In genomic region chr22:36151006-36151595, GRCh38 we compare ENCODE assay signal across 13 cellular contexts. TPM values are rescaled to one million over a fixed set of nuclear protein-coding genes. Genes with fewer than 3 reads are reported as not detected.
DNase-seq lines count a peak whose midpoint lies in the region; ATAC-seq, FAIRE-seq and TF ChIP-seq lines count a peak whose summit lies in the region.
"Had no signal": no experiment of that assay in that cellular context is flagged by ENCODE, and none has a peak within 500 bp of the region (broad histone marks: within the 10 kb centered on the region; RNA-seq: fewer than 3 reads in every experiment).

No MANE protein-coding gene starts in this region.

- H2AFZ ChIP-seq in endothelial cell of umbilical vein (ENCODE audit: low read depth, low read length) (no peak overlapping the region), mesenchymal stem cell (ENCODE audit: low read depth, low read length) (no peak overlapping the region)

- no peak overlapping the region for H2BK12ac ChIP-seq in mesenchymal stem cell (ENCODE audit: low read length in 2 of 2)

- no peak overlapping the region for H4K8ac ChIP-seq in mesenchymal stem cell (ENCODE audit: low read length)

- H3K9me1 ChIP-seq in endothelial cell of umbilical vein (replicated peaks; ENCODE audit: control insufficient read depth, extremely low read depth, insufficient read depth, low read length): no peaks in the 10 kb centered on the region

- dilution Hi-C loops in endothelial cell of umbilical vein (cut with MboI; ENCODE audit: extremely low pct_ligation_motif_present, low sequenced_read_pairs): no loop called here

- POLR2A ChIA-PET in endothelial cell of umbilical vein (lab: Charles Lee): no interaction called here

- TF ChIP-seq CTCF in endothelial cell of umbilical vein (IDR thresholded peaks at IDR 0.05; ENCODE audit: extremely low read depth in 1 of 2, insufficient read depth in 1 of 2, low read depth in 1 of 2, low read length in 2 of 2) (no peak), thyroid gland (IDR thresholded peaks at IDR 0.05) (no peak), D721Med (IDR thresholded peaks at IDR 0.05; ENCODE audit: insufficient read depth, missing control alignments) (no peak)

- CTCF ChIA-PET in endothelial cell of umbilical vein (lab: Charles Lee): interaction anchor here (0.9 to 1.4 kb wide), 6 partner anchors 23 to 335 kb away, joined by 3 to 4 read pairs (median 4); no protein-coding TSS in a partner anchor

- H3K36me3 ChIP-seq in endothelial cell of umbilical vein (ENCODE audit: control insufficient read depth in 2 of 2, extremely low read depth in 1 of 2, insufficient read depth in 2 of 2, low read length in 2 of 2) (peaks cover 0 to 6% of the 10 kb centered on the region in 2 experiments), mesenchymal stem cell (ENCODE audit: control insufficient read depth in 1 of 2, insufficient read depth in 2 of 2, low read depth in 1 of 2, low read length in 2 of 2) (peaks cover 4 to 16% of the 10 kb centered on the region in 2 experiments), thyroid gland (peaks cover 0 to 6% of the 10 kb centered on the region in 2 donors)

- DNase-seq in activated T-cell treated with anti-CD3 and anti-CD28 coated beads, Interleukin-2, amount 50 U/mL, for 72 hours: no peak
- no peak for DNase-seq in activated T-cell treated with anti-CD3 and anti-CD28 coated beads, Interleukin-2, amount 50 U/mL, for 4 hours
- peak; percentile 25 for DNase-seq in endothelial cell of umbilical vein (ENCODE audit: low read depth, low spot score)
- DNase-seq in mesenchymal stem cell: no peak
- DNase-seq in thyroid gland: no peak
- DNase-seq in D721Med (ENCODE audit: insufficient read length, low spot score): no peak
- DNase-seq in hippocampal formation (lab: John Stamatoyannopoulos, UW): no peak
- DNase-seq in stimulated activated naive CD4-positive, alpha-beta T cell (lab: John Stamatoyannopoulos, UW): no peak
- DNase-seq: NCI-H774 had no signal

- H3K36me3 Mint-ChIP-seq in activated T-cell treated with anti-CD3 and anti-CD28 coated beads, Interleukin-2, amount 50 U/mL, for 72 hours (ENCODE audit: insufficient read depth in 2 of 2): peaks cover 11 to 21% of the 10 kb centered on the region in 2 donors
- H3K36me3 Mint-ChIP-seq in activated T-cell treated with anti-CD3 and anti-CD28 coated beads, Interleukin-2, amount 50 U/mL, for 4 hours (ENCODE audit: insufficient read depth): peaks cover 32% of the 10 kb centered on the region

- H3K14ac ChIP-seq in mesenchymal stem cell (ENCODE audit: low read length in 2 of 2): no peak overlapping the region

- H3K27me3 ChIP-seq in endothelial cell of umbilical vein (ENCODE audit: control insufficient read depth in 2 of 2, insufficient read depth in 2 of 2, low read length in 2 of 2) (no peaks in the 10 kb centered on the region), mesenchymal stem cell (ENCODE audit: control insufficient read depth in 1 of 2, insufficient read depth in 1 of 2, low read length in 2 of 2) (no peaks in the 10 kb centered on the region), thyroid gland (no peaks in the 10 kb centered on the region)

- no TSS peak for BruUV-seq in endothelial cell of umbilical vein (replicated peaks; lab: Mats Ljungman, UMichigan)

- no peaks in the 10 kb centered on the region for H3K79me1 ChIP-seq in mesenchymal stem cell (replicated peaks; ENCODE audit: low read length, poor library complexity, severe bottlenecking)

- no peak for FAIRE-seq in endothelial cell of umbilical vein (lab: Jason Lieb, UNC)
- FAIRE-seq in D721Med (lab: Jason Lieb, UNC): no peak
- FAIRE-seq: colon, GM12892, urothelium cell line had no signal

- H2BK120ac ChIP-seq in mesenchymal stem cell (ENCODE audit: low read depth, low read length): no peak overlapping the region

- H4K20me1 ChIP-seq in endothelial cell of umbilical vein (replicated peaks; ENCODE audit: control insufficient read depth, extremely low read depth, insufficient read depth, low read length): no peaks in the 10 kb centered on the region

- H3K23ac ChIP-seq in mesenchymal stem cell (ENCODE audit: low read length in 2 of 2): no peak overlapping the region

- H2BK15ac ChIP-seq in mesenchymal stem cell (ENCODE audit: low read depth, poor library complexity, severe bottlenecking): no peak overlapping the region

- no peak overlapping the region for H2AK5ac ChIP-seq in mesenchymal stem cell (ENCODE audit: low read length, severe bottlenecking)

- H4K91ac ChIP-seq in mesenchymal stem cell (ENCODE audit: low read length): no peak overlapping the region

- H3K4me2 ChIP-seq in endothelial cell of umbilical vein (ENCODE audit: insufficient read depth, low read length): no peak overlapping the region
- H3K4me2 ChIP-seq in mesenchymal stem cell (ENCODE audit: low read length, poor library complexity, severe bottlenecking): no peak overlapping the region

- peak overlapping the region; percentile 68 for H3K27ac Mint-ChIP-seq in activated T-cell treated with anti-CD3 and anti-CD28 coated beads, Interleukin-2, amount 50 U/mL, for 72 hours
- H3K27ac Mint-ChIP-seq: H9 had no signal

- no peaks in the 10 kb centered on the region for H3K79me2 ChIP-seq in endothelial cell of umbilical vein (ENCODE audit: control insufficient read depth, insufficient read depth, low read length)

- H3K4me3 Mint-ChIP-seq in activated T-cell treated with anti-CD3 and anti-CD28 coated beads, Interleukin-2, amount 50 U/mL, for 72 hours: no peak overlapping the region
- H3K4me3 Mint-ChIP-seq in activated T-cell treated with anti-CD3 and anti-CD28 coated beads, Interleukin-2, amount 50 U/mL, for 4 hours: no peak overlapping the region
- H3K4me3 Mint-ChIP-seq: H9 had no signal

- H2BK5ac ChIP-seq in mesenchymal stem cell (ENCODE audit: low read depth, low read length, poor library complexity, severe bottlenecking): no peak overlapping the region

- no peak overlapping the region for H3K18ac ChIP-seq in mesenchymal stem cell (ENCODE audit: low read depth in 1 of 2, low read length in 2 of 2)

- TF ChIP-seq POLR2A in endothelial cell of umbilical vein (IDR thresholded peaks at IDR 0.05; ENCODE audit: low read depth, low read length) (no peak), thyroid gland (IDR thresholded peaks at IDR 0.05) (no peak)

- WGBS in mesenchymal stem cell: 88% methylated on average over 2 of the region's 3 CpGs
- whole genome bisulfite sequencing in thyroid gland, 2 donors: 68 to 71% methylated on average over 3 of the region's 3 CpGs

- no peaks in the 10 kb centered on the region for H3K9me3 ChIP-seq in endothelial cell of umbilical vein (replicated peaks; ENCODE audit: control insufficient read depth, insufficient read depth, low read length)
- H3K9me3 ChIP-seq in mesenchymal stem cell (ENCODE audit: control insufficient read depth, low read length): no peaks in the 10 kb centered on the region
- no peaks in the 10 kb centered on the region for H3K9me3 ChIP-seq in thyroid gland

- peaks cover 3% of the 10 kb centered on the region in 2 donors for H3K9me3 Mint-ChIP-seq in activated T-cell treated with anti-CD3 and anti-CD28 coated beads, Interleukin-2, amount 50 U/mL, for 72 hours
- no peaks in the 10 kb centered on the region for H3K9me3 Mint-ChIP-seq in activated T-cell treated with anti-CD3 and anti-CD28 coated beads, Interleukin-2, amount 50 U/mL, for 4 hours

- H3K4me1 ChIP-seq in endothelial cell of umbilical vein (ENCODE audit: control insufficient read depth, extremely low read depth, insufficient read depth, low read length): peaks cover 12% of the 10 kb centered on the region
- H3K4me1 ChIP-seq in mesenchymal stem cell (ENCODE audit: control insufficient read depth, insufficient read depth, low read depth, low read length): no peaks in the 10 kb centered on the region
- H3K4me1 ChIP-seq in thyroid gland: peaks cover 29 to 56% of the 10 kb centered on the region in 2 donors

- H3K27me3 Mint-ChIP-seq in activated T-cell treated with anti-CD3 and anti-CD28 coated beads, Interleukin-2, amount 50 U/mL, for 72 hours (ENCODE audit: low read depth): no peaks in the 10 kb centered on the region
- no peaks in the 10 kb centered on the region for H3K27me3 Mint-ChIP-seq in activated T-cell treated with anti-CD3 and anti-CD28 coated beads, Interleukin-2, amount 50 U/mL, for 4 hours (ENCODE audit: low read depth)

- ATAC-seq in activated T-cell treated with anti-CD3 and anti-CD28 coated beads, Interleukin-2, amount 50 U/mL, for 72 hours (replicated peaks in 1 of 2): no peak
- ATAC-seq in activated T-cell treated with anti-CD3 and anti-CD28 coated beads, Interleukin-2, amount 50 U/mL, for 4 hours: no peak

- peaks cover 65% of the 10 kb centered on the region for H3K4me1 Mint-ChIP-seq in activated T-cell treated with anti-CD3 and anti-CD28 coated beads, Interleukin-2, amount 50 U/mL, for 72 hours (ENCODE audit: low read depth)
- peaks cover 65% of the 10 kb centered on the region for H3K4me1 Mint-ChIP-seq in activated T-cell treated with anti-CD3 and anti-CD28 coated beads, Interleukin-2, amount 50 U/mL, for 4 hours (ENCODE audit: low read depth)

- no peak overlapping the region for H3K9ac ChIP-seq in endothelial cell of umbilical vein (replicated peaks; ENCODE audit: extremely low read depth, insufficient read depth, low read length)
- peak overlapping the region; percentile 37 for H3K9ac ChIP-seq in mesenchymal stem cell (ENCODE audit: low read length)

- H3K27ac ChIP-seq in endothelial cell of umbilical vein (ENCODE audit: insufficient read depth, low read depth, low read length): no peak overlapping the region
- no peak overlapping the region for H3K27ac ChIP-seq in mesenchymal stem cell (ENCODE audit: low read length, poor library complexity, severe bottlenecking)
- H3K27ac ChIP-seq in thyroid gland: peak overlapping the region; percentile 61 to 85 (median 66)

- H3K4me3 ChIP-seq in endothelial cell of umbilical vein (replicated peaks in 1 of 3; ENCODE audit: insufficient read depth in 1 of 3, low read depth in 1 of 3, low read length in 3 of 3) (no peak overlapping the region), mesenchymal stem cell (ENCODE audit: insufficient read depth in 1 of 2, low read depth in 1 of 2, low read length in 2 of 2) (no peak overlapping the region), thyroid gland (replicated peaks in 1 of 3) (no peak overlapping the region)

- no peak overlapping the region for H3K4ac ChIP-seq in mesenchymal stem cell (ENCODE audit: low read depth in 1 of 2, low read length in 2 of 2)

- intact Hi-C loops in endothelial cell of umbilical vein (cut with micrococcal nuclease) (no loop called here), thyroid gland (cut with DNase I) (no loop called here)

RNA-seq across cellular contexts. Expression of gene APOL3, which starts 9.5 kb away (rescaled TPM):
- total RNA-seq in activated T-cell treated with anti-CD3 and anti-CD28 coated beads, Interleukin-2, amount 50 U/mL, for 72 hours: 10 to 100 TPM; 55.6 to 55.7 TPM
- 10 to 100 TPM; 14.4 to 17.7 (median 15.5) TPM for total RNA-seq in activated T-cell treated with anti-CD3 and anti-CD28 coated beads, Interleukin-2, amount 50 U/mL, for 4 hours
- total RNA-seq in endothelial cell of umbilical vein: 15.4 and 36.9 TPM in 2 replicates
- 16.6 and 17.9 TPM in 2 replicates for polyA plus RNA-seq in endothelial cell of umbilical vein
- 14.8 and 18.5 TPM in 2 replicates for polyA plus RNA-seq in endothelial cell of umbilical vein (2011; cell fraction: cytosol; rRNA removed)
- 16.3 and 26.7 TPM in 2 replicates for polyA plus RNA-seq in endothelial cell of umbilical vein (2011; cell fraction: nucleus; rRNA removed)
- 15.9 and 26.0 TPM in 2 replicates for polyA plus RNA-seq in endothelial cell of umbilical vein (2012)
- 18.1 and 22.6 TPM in 2 replicates for polyA minus RNA-seq in endothelial cell of umbilical vein
- not detected for polyA minus RNA-seq in endothelial cell of umbilical vein (2011; cell fraction: cytosol; rRNA and poly(A)+ RNA removed)
- polyA minus RNA-seq in endothelial cell of umbilical vein (2011; cell fraction: nucleus; rRNA and poly(A)+ RNA removed): 7.5 and 15.0 TPM in 2 replicates
- polyA plus RNA-seq in mesenchymal stem cell (2013, experiment 1 of 2): 4.5 TPM
- 4.5 TPM for polyA plus RNA-seq in mesenchymal stem cell (2013, experiment 2 of 2)
- 10 to 100 TPM; 23.3 to 91.9 (median 59.9) TPM for total RNA-seq in thyroid gland
- total RNA-seq: H9 had no signal

RNA-seq across cellular contexts. Expression of gene APOL4, which starts 50.5 kb away (rescaled TPM):
- total RNA-seq in activated T-cell treated with anti-CD3 and anti-CD28 coated beads, Interleukin-2, amount 50 U/mL, for 72 hours: 1 to 10 TPM in 1 of 2 donors, under 1 TPM in 1; 0.99 to 2.7 TPM
- total RNA-seq in activated T-cell treated with anti-CD3 and anti-CD28 coated beads, Interleukin-2, amount 50 U/mL, for 4 hours: under 1 TPM in 1 of 3 donors, not detected in 2; 0.27 TPM
- total RNA-seq in endothelial cell of umbilical vein: 0.97 and 2.6 TPM in 2 replicates
- polyA plus RNA-seq in endothelial cell of umbilical vein: 0.25 and 0.33 TPM in 2 replicates
- 0.12 and 0.18 TPM in 2 replicates for polyA plus RNA-seq in endothelial cell of umbilical vein (2011; cell fraction: cytosol; rRNA removed)
- polyA plus RNA-seq in endothelial cell of umbilical vein (2011; cell fraction: nucleus; rRNA removed): 0.13 TPM in 1 of 2 replicates, not detected in the other
- polyA plus RNA-seq in endothelial cell of umbilical vein (2012): 0.12 and 0.30 TPM in 2 replicates
- polyA minus RNA-seq in endothelial cell of umbilical vein: 0.25 and 0.51 TPM in 2 replicates
- not detected for polyA minus RNA-seq in endothelial cell of umbilical vein (2011; cell fraction: cytosol; rRNA and poly(A)+ RNA removed)
- not detected in 2 replicates for polyA minus RNA-seq in endothelial cell of umbilical vein (2011; cell fraction: nucleus; rRNA and poly(A)+ RNA removed)
- not detected for polyA plus RNA-seq in mesenchymal stem cell (2013, experiment 1 of 2)
- not detected for polyA plus RNA-seq in mesenchymal stem cell (2013, experiment 2 of 2)
- total RNA-seq in thyroid gland: 10 to 100 TPM in 1 of 4 donors, 1 to 10 TPM in 2, not detected in 1; 5.8 to 16.1 (median 7.5) TPM
- total RNA-seq: H9 had no signal

Comparison
In these comparisons a context has a peak if more than half of its experiments do, and no peak if none do; other contexts are left out.
1. H3K27ac ChIP-seq: peak in thyroid gland (3 of 3); none in endothelial cell of umbilical vein (single experiment) and mesenchymal stem cell (single experiment).